In genomic region chr5:126610163-126610562, GRCh38 we compare ENCODE assay signal across 1 cellular context.
TF ChIP-seq lines count a peak whose summit lies in the region.

No MANE protein-coding gene starts in this region.

TF ChIP-seq in GM12878, 131 proteins besides CTCF, POLR2A, EP300 and RAD21:
- no peak for TF ChIP-seq PBX3 (IDR thresholded peaks at IDR 0.05; ENCODE audit: insufficient replicate concordance, low read depth, low read length)
- TF ChIP-seq, protein P1, sequence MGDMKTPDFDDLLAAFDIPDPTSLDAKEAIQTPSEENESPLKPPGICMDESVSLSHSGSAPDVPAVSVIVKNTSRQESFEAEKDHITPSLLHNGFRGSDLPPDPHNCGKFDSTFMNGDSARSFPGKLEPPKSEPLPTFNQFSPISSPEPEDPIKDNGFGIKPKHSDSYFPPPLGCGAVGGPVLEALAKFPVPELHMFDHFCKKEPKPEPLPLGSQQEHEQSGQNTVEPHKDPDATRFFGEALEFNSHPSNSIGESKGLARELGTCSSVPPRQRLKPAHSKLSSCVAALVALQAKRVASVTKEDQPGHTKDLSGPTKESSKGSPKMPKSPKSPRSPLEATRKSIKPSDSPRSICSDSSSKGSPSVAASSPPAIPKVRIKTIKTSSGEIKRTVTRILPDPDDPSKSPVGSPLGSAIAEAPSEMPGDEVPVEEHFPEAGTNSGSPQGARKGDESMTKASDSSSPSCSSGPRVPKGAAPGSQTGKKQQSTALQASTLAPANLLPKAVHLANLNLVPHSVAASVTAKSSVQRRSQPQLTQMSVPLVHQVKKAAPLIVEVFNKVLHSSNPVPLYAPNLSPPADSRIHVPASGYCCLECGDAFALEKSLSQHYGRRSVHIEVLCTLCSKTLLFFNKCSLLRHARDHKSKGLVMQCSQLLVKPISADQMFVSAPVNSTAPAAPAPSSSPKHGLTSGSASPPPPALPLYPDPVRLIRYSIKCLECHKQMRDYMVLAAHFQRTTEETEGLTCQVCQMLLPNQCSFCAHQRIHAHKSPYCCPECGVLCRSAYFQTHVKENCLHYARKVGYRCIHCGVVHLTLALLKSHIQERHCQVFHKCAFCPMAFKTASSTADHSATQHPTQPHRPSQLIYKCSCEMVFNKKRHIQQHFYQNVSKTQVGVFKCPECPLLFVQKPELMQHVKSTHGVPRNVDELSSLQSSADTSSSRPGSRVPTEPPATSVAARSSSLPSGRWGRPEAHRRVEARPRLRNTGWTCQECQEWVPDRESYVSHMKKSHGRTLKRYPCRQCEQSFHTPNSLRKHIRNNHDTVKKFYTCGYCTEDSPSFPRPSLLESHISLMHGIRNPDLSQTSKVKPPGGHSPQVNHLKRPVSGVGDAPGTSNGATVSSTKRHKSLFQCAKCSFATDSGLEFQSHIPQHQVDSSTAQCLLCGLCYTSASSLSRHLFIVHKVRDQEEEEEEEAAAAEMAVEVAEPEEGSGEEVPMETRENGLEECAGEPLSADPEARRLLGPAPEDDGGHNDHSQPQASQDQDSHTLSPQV (IDR thresholded peaks at IDR 0.05), result no peak
- TF ChIP-seq ESRRA (IDR thresholded peaks at IDR 0.05; ENCODE audit: low read length), result no peak
- TF ChIP-seq PAX5 (IDR thresholded peaks at IDR 0.05; ENCODE audit: borderline replicate concordance, low read depth, low read length), result no peak
- TF ChIP-seq, protein P2, sequence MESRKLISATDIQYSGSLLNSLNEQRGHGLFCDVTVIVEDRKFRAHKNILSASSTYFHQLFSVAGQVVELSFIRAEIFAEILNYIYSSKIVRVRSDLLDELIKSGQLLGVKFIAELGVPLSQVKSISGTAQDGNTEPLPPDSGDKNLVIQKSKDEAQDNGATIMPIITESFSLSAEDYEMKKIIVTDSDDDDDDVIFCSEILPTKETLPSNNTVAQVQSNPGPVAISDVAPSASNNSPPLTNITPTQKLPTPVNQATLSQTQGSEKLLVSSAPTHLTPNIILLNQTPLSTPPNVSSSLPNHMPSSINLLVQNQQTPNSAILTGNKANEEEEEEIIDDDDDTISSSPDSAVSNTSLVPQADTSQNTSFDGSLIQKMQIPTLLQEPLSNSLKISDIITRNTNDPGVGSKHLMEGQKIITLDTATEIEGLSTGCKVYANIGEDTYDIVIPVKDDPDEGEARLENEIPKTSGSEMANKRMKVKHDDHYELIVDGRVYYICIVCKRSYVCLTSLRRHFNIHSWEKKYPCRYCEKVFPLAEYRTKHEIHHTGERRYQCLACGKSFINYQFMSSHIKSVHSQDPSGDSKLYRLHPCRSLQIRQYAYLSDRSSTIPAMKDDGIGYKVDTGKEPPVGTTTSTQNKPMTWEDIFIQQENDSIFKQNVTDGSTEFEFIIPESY (IDR thresholded peaks at IDR 0.05), result no peak
- no peak for TF ChIP-seq NRF1 (conservative IDR thresholded peaks at IDR 0.05; ENCODE audit: low read depth, low read length)
- no peak for TF ChIP-seq BRCA1 (IDR thresholded peaks at IDR 0.05; ENCODE audit: low read depth, low read length)
- no peak for TF ChIP-seq NFXL1 (IDR thresholded peaks at IDR 0.05; ENCODE audit: borderline replicate concordance)
- no peak for TF ChIP-seq KAT2A (conservative IDR thresholded peaks at IDR 0.05; ENCODE audit: control insufficient read depth, low read depth, low read length)
- no peak for TF ChIP-seq ZNF687 (IDR thresholded peaks at IDR 0.05)
